ENCODE assay signal across 8 cellular contexts in genomic region chr7:6026011-6026819, GRCh38. TPM values are rescaled to one million over a fixed set of nuclear protein-coding genes. Genes with fewer than 3 reads are reported as not detected.
DNase-seq lines count a peak whose midpoint lies in the region; ATAC-seq and TF ChIP-seq lines count a peak whose summit lies in the region.

No MANE protein-coding gene starts in this region.

- intact Hi-C loops in Right ventricle myocardium inferior (cut with DNase I) = loop anchor here (1.0 kb wide), 1 partner anchor 25 kb away; no protein-coding TSS in a partner anchor

- ATAC-seq in GM18870 (IDR thresholded peaks at IDR 0.05; ENCODE audit: unreplicated experiment) (peak; percentile 53), HG03354 (IDR thresholded peaks at IDR 0.05; ENCODE audit: poor library complexity, severe bottlenecking, unreplicated experiment) (peak; percentile 96), RWPE2 (ENCODE audit: low read depth) (peak; percentile 73), Right ventricle myocardium inferior (peak; percentile 83)

- H3K4me1 ChIP-seq in RWPE2 (ENCODE audit: insufficient read depth, poor library complexity, severe bottlenecking) (no peaks in the 10 kb centered on the region), rectal smooth muscle tissue (ENCODE audit: control insufficient read depth, insufficient read depth, low read length) (no peaks in the 10 kb centered on the region)

- no peaks in the 10 kb centered on the region for H3K27me3 ChIP-seq in RWPE2 (ENCODE audit: insufficient read depth, poor library complexity, severe bottlenecking)
- no peaks in the 10 kb centered on the region for H3K27me3 ChIP-seq in rectal smooth muscle tissue (ENCODE audit: control insufficient read depth, insufficient read depth, low read length)

- POLR2A ChIA-PET in AG04449 (lab: Yijun Ruan, JAX) = interaction anchor here (0.5 kb wide), 1 partner anchor 18 kb away, joined by 4 read pairs; no protein-coding TSS in a partner anchor

- H3K36me3 ChIP-seq in RWPE2 (ENCODE audit: low read depth) (peaks cover 97% of the 10 kb centered on the region), rectal smooth muscle tissue (ENCODE audit: control insufficient read depth, insufficient read depth, low read length) (peaks cover 40% of the 10 kb centered on the region)

- CTCF ChIA-PET in AG04449 (lab: Yijun Ruan, JAX) = interaction anchor here (0.6 to 2.1 kb wide), 4 partner anchors 12 to 50 kb away, joined by 3 to 12 read pairs (median 4); no protein-coding TSS in a partner anchor

- DNase-seq in AG04449 (ENCODE audit: low read depth, low spot score) = no peak
- no peak for DNase-seq in RWPE2 (ENCODE audit: low spot score)
- DNase-seq in activated effector memory CD4-positive, alpha-beta T cell treated with anti-CD3 and anti-CD28 coated beads, Interleukin-2, amount 50 U/mL, for 16 hours = peak; percentile 86
- peak; percentile 91 for DNase-seq in Right ventricle myocardium inferior (ENCODE audit: missing footprints)
- DNase-seq in NCI-H128 (lab: John Stamatoyannopoulos, UW; ENCODE audit: unreplicated experiment) = no peak

- H3K4me3 ChIP-seq in AG04449 (ENCODE audit: low read depth, low read length) (no peak overlapping the region), RWPE2 (ENCODE audit: severe bottlenecking) (no peak overlapping the region), rectal smooth muscle tissue (ENCODE audit: low read length) (peak overlapping the region; percentile 22)

- H3K9ac ChIP-seq in rectal smooth muscle tissue (ENCODE audit: low read length) = no peak overlapping the region

- no peaks in the 10 kb centered on the region for H3K9me3 ChIP-seq in RWPE2 (ENCODE audit: severe bottlenecking)

- TF ChIP-seq CTCF in AG04449 (IDR thresholded peaks at IDR 0.05; ENCODE audit: insufficient read depth, low read length, missing control alignments) (peak; percentile 42), RWPE2 (IDR thresholded peaks at IDR 0.05; ENCODE audit: poor library complexity, severe bottlenecking) (no peak)

- H3K27ac ChIP-seq in RWPE2 (ENCODE audit: poor library complexity, severe bottlenecking) = no peak overlapping the region
- H3K27ac ChIP-seq in rectal smooth muscle tissue (ENCODE audit: low read depth, low read length) = peak overlapping the region; percentile 43

RNA-seq across cellular contexts. Expression of gene ANKRD61, which starts 5.0 kb away (rescaled TPM):
- not detected for total RNA-seq in Right ventricle myocardium inferior

RNA-seq across cellular contexts. Expression of gene AIMP2, which starts 17.1 kb away (rescaled TPM):
- 56.7 TPM for total RNA-seq in Right ventricle myocardium inferior

RNA-seq across cellular contexts. Expression of gene PMS2, which starts 17.4 kb away (rescaled TPM):
- 6.2 TPM for total RNA-seq in Right ventricle myocardium inferior

RNA-seq across cellular contexts. Expression of gene EIF2AK1, which starts 32.8 kb away (rescaled TPM):
- total RNA-seq in Right ventricle myocardium inferior = 52.8 TPM

RNA-seq across cellular contexts. Expression of gene RSPH10B, which starts 55.7 kb away (rescaled TPM):
- not detected for total RNA-seq in Right ventricle myocardium inferior

Comparison
In these comparisons a context has a peak if more than half of its experiments do, and no peak if none do; other contexts are left out.
1. DNase-seq: peak in activated effector memory CD4-positive, alpha-beta T cell treated with anti-CD3 and anti-CD28 coated beads, Interleukin-2, amount 50 U/mL, for 16 hours (single experiment) and Right ventricle myocardium inferior (single experiment); none in AG04449 (single experiment), RWPE2 (single experiment) and NCI-H128 (single experiment).
2. Peak in every context shown above with its lines, with median percentiles within 50 percentile points of each other: ATAC-seq.